In the genomic region with DNA sequence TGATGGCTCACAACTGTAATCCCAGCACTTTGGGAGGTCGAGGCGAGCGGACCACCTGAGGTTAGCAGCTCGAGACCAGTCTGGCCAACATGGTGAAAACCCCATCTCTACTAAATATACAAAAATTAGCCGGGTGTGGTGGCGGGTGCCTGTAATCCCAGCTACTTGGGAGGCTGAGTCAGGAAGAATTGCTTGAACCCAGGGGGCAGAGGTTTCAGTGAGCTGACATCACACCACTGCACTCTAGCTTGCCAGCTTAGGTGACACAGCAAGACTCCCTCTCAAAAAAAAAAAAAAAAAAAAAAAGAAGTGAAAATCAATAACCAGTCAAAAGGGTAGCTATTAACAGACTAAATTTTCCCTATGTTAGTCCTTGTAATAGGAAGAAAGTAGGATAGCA, we compare ENCODE assay signal across 1 cellular context.
TF ChIP-seq lines count a peak whose summit lies in the region.

No MANE protein-coding gene starts in this region.

TF ChIP-seq in HepG2, 621 proteins besides CTCF, POLR2A, EP300 and RAD21:
- peak; percentile 81 for TF ChIP-seq NFE2L2 (IDR thresholded peaks at IDR 0.05; ENCODE audit: low read length)
- peak; percentile 32; the same call in 1 of the 2 replicates for TF ChIP-seq PAXIP1 (CRISPR knock-in tag; conservative IDR thresholded peaks at IDR 0.05)
- peak; percentile 78; the same call in 1 of the 2 replicates for TF ChIP-seq POGZ (CRISPR knock-in tag; IDR thresholded peaks at IDR 0.05)
- 0 out of 2 replicates have a peak, but pooled peaks have one; percentile 21 for TF ChIP-seq PITX1 (CRISPR knock-in tag; IDR thresholded peaks at IDR 0.05)
- TF ChIP-seq ZNF24 (IDR thresholded peaks at IDR 0.05), result 0 out of 2 replicates have a peak, but pooled peaks have one; percentile 7
- peak; percentile 14; the same call in 1 of the 2 replicates for TF ChIP-seq CBX5 (CRISPR knock-in tag; IDR thresholded peaks at IDR 0.05; ENCODE audit: borderline replicate concordance)
- peak; percentile 99 for TF ChIP-seq ZNF460 (CRISPR knock-in tag; IDR thresholded peaks at IDR 0.05; ENCODE audit: borderline replicate concordance)
- peak; percentile 80; the same call in 1 of the 2 replicates for TF ChIP-seq ZMYM2 (CRISPR knock-in tag; IDR thresholded peaks at IDR 0.05)
- TF ChIP-seq ADNP (CRISPR knock-in tag; IDR thresholded peaks at IDR 0.05), result 0 out of 2 replicates have a peak, but pooled peaks have one; percentile 34
- TF ChIP-seq ZMYM4 (CRISPR knock-in tag; IDR thresholded peaks at IDR 0.05), result peak; percentile 34; the same call in 1 of the 2 replicates
- 0 out of 2 replicates have a peak, but pooled peaks have one; percentile 15 for TF ChIP-seq ARID3A (IDR thresholded peaks at IDR 0.05; ENCODE audit: low read depth, low read length)
- peak; percentile 95 for TF ChIP-seq ZMYM3 (CRISPR knock-in tag; IDR thresholded peaks at IDR 0.05)
- TF ChIP-seq NR2C2 (CRISPR knock-in tag; IDR thresholded peaks at IDR 0.05; ENCODE audit: borderline replicate concordance), result 0 out of 2 replicates have a peak, but pooled peaks have one; percentile 23
- peak; percentile 89 for TF ChIP-seq ZNF280D (CRISPR knock-in tag; IDR thresholded peaks at IDR 0.05)
- peak; percentile 59; the same call in 1 of the 2 replicates for TF ChIP-seq ZNF292 (CRISPR knock-in tag; IDR thresholded peaks at IDR 0.05; ENCODE audit: borderline replicate concordance, low read depth)
- 0 out of 2 replicates have a peak, but pooled peaks have one; percentile 1 for TF ChIP-seq SMC3 (IDR thresholded peaks at IDR 0.05; ENCODE audit: low read length)
- peak; percentile 80; the same call in 1 of the 2 replicates for TF ChIP-seq ZNF362 (CRISPR knock-in tag; IDR thresholded peaks at IDR 0.05; ENCODE audit: borderline replicate concordance)
- peak; percentile 39; the same call in 1 of the 2 replicates for TF ChIP-seq CHD4 (IDR thresholded peaks at IDR 0.05; ENCODE audit: borderline replicate concordance, low read length)
- 0 out of 2 replicates have a peak, but pooled peaks have one; percentile 6 for TF ChIP-seq TCF7 (IDR thresholded peaks at IDR 0.05; ENCODE audit: low read depth)
- 0 out of 2 replicates have a peak, but pooled peaks have one; percentile 30 for TF ChIP-seq ONECUT2 (CRISPR knock-in tag; IDR thresholded peaks at IDR 0.05)
- TF ChIP-seq SALL1 (CRISPR knock-in tag; IDR thresholded peaks at IDR 0.05), result 0 out of 2 replicates have a peak, but pooled peaks have one; percentile 14
